8 cellular contexts compared by ENCODE assay signal in genomic region chr16:57801098-57801855, GRCh38. TPM values are rescaled to one million over a fixed set of nuclear protein-coding genes. Genes with fewer than 3 reads are reported as not detected.
DNase-seq lines count a peak whose midpoint lies in the region; ATAC-seq and TF ChIP-seq lines count a peak whose summit lies in the region.

No MANE protein-coding gene starts in this region.

- DNase-seq in SK-MEL-5 (ENCODE audit: low read depth, low spot score) (peak; percentile 13), fibroblast of pulmonary artery (ENCODE audit: low read depth) (peak; percentile 69), NCI-H345 (lab: John Stamatoyannopoulos, UW) (no peak), DMS 273 treated with DMSO at 0.1 percent for 48 hours (lab: John Stamatoyannopoulos, UW) (no peak)

- no peaks in the 10 kb centered on the region for H3K9me3 ChIP-seq in ES-I3 (ENCODE audit: control insufficient read depth, insufficient read depth, low read length)

- peaks cover 55% of the 10 kb centered on the region for H3K4me1 ChIP-seq in ES-I3 (ENCODE audit: insufficient read depth, low read length)
- peaks cover 18% of the 10 kb centered on the region for H3K4me1 ChIP-seq in rectal smooth muscle tissue (ENCODE audit: control insufficient read depth, insufficient read depth, low read length)

- H3K36me3 ChIP-seq in ES-I3 (ENCODE audit: insufficient read depth, low read length) (no peaks in the 10 kb centered on the region), rectal smooth muscle tissue (ENCODE audit: control insufficient read depth, insufficient read depth, low read length) (no peaks in the 10 kb centered on the region)

- TF ChIP-seq CTCF in fibroblast of pulmonary artery (IDR thresholded peaks at IDR 0.05; ENCODE audit: low read length, missing control alignments): no peak

- peak overlapping the region; percentile 70 for H3K4me3 ChIP-seq in fibroblast of pulmonary artery (replicated peaks; ENCODE audit: low read depth, low read length)
- H3K4me3 ChIP-seq in rectal smooth muscle tissue (ENCODE audit: low read length): peak overlapping the region; percentile 70

- peaks cover 5% of the 10 kb centered on the region for H3K27me3 ChIP-seq in rectal smooth muscle tissue (ENCODE audit: control insufficient read depth, insufficient read depth, low read length)

- in situ Hi-C loops in SK-MEL-5 (cut with HindIII; ENCODE audit: low pct_unique_long_range_greater_than_20kb, low sequenced_read_pairs): no loop called here

- H3K27ac ChIP-seq in rectal smooth muscle tissue (ENCODE audit: low read depth, low read length): peak overlapping the region; percentile 69

- H3K9ac ChIP-seq in ES-I3 (ENCODE audit: low read depth, low read length): peak overlapping the region; percentile 80
- H3K9ac ChIP-seq in rectal smooth muscle tissue (ENCODE audit: low read length): no peak overlapping the region

- ATAC-seq in HG02981 (IDR thresholded peaks at IDR 0.05; ENCODE audit: unreplicated experiment): no peak
- no peak for ATAC-seq in HG02884 (IDR thresholded peaks at IDR 0.05; ENCODE audit: unreplicated experiment)

RNA-seq across cellular contexts. Expression of gene KIFC3, which starts 1.0 kb away (rescaled TPM):
- total RNA-seq in SK-MEL-5 (2014; rRNA removed; shearing (Covaris generic)): 50.4 and 68.1 TPM in 2 replicates
- 66.6 and 75.1 TPM in 2 replicates for polyA plus RNA-seq in SK-MEL-5 (2015; cell fraction: cytosol; rRNA removed)
- 225 and 263 TPM in 2 replicates for polyA plus RNA-seq in SK-MEL-5 (2015; cell fraction: nucleus; rRNA removed)

Comparison
In these comparisons a context has a peak if more than half of its experiments do, and no peak if none do; other contexts are left out.
1. DNase-seq: peak in SK-MEL-5 (single experiment) and fibroblast of pulmonary artery (single experiment); none in NCI-H345 (single experiment) and DMS 273 treated with DMSO at 0.1 percent for 48 hours (single experiment).